Comparison of ENCODE assay signal across 1 cellular context in the genomic region with DNA sequence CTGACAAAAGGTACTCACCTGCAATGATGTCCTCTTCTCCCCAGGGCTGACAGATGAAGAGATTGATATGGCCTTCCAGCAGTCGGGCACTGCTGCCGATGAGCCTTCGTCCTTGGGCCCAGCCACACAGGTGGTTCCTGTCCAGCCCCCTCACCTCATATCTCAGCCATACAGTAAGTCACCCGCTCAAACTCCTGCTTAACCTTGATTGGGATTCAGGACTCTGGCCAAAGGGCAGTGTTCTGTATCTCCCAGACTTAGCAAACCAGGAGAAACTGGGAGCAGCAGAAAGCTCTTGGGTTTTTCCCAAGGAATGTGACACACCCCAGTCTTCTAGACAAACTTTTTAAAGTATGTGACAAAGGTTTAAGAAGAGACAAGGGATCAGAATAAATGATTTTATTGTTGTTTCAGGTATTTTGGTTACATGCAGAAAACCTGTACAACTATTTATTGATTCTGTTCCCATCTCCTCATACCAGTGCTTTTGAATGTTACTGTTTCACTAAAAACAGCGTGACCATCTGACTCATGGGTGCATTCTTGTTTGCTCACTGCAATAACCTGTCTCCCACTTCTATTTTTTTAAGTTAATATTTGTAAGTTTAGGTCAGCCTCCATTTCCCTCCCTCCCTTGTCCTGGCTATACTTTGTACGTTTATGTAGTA.
TF ChIP-seq lines count a peak whose summit lies in the region.

No MANE protein-coding gene starts in this region.

TF ChIP-seq in HepG2, 621 proteins besides CTCF, POLR2A, EP300 and RAD21 (continued from another document and continues in another):
- TF ChIP-seq, protein P1, sequence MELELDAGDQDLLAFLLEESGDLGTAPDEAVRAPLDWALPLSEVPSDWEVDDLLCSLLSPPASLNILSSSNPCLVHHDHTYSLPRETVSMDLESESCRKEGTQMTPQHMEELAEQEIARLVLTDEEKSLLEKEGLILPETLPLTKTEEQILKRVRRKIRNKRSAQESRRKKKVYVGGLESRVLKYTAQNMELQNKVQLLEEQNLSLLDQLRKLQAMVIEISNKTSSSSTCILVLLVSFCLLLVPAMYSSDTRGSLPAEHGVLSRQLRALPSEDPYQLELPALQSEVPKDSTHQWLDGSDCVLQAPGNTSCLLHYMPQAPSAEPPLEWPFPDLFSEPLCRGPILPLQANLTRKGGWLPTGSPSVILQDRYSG (CRISPR knock-in tag; IDR thresholded peaks at IDR 0.05): no peak
- TF ChIP-seq KDM1A (CRISPR knock-in tag; IDR thresholded peaks at IDR 0.05) (no peak), ZBTB21 (CRISPR knock-in tag; IDR thresholded peaks at IDR 0.05) (no peak), DNMT3B (CRISPR knock-in tag; conservative IDR thresholded peaks at IDR 0.05) (0 out of 2 replicates have a peak, but pooled peaks have one; percentile 26), ZNF672 (CRISPR knock-in tag; IDR thresholded peaks at IDR 0.05) (no peak), KDM2A (CRISPR knock-in tag; IDR thresholded peaks at IDR 0.05; ENCODE audit: borderline replicate concordance, low read depth) (0 out of 2 replicates have a peak, but pooled peaks have one; percentile 26), ZNF501 (CRISPR knock-in tag; IDR thresholded peaks at IDR 0.05) (0 out of 2 replicates have a peak, but pooled peaks have one; percentile 40), LCORL (IDR thresholded peaks at IDR 0.05) (peak; percentile 65; the same call in 1 of the 2 replicates), LCORL (CRISPR knock-in tag; IDR thresholded peaks at IDR 0.05) (peak; percentile 78; the same call in 1 of the 2 replicates), ZNF580 (CRISPR knock-in tag; IDR thresholded peaks at IDR 0.05; ENCODE audit: borderline replicate concordance, low read depth) (peak; percentile 46; the same call in 1 of the 2 replicates), ZEB1 (IDR thresholded peaks at IDR 0.05; ENCODE audit: insufficient replicate concordance, low read depth) (peak; percentile 89), REPIN1 (CRISPR knock-in tag; IDR thresholded peaks at IDR 0.05; ENCODE audit: borderline replicate concordance, low read depth) (peak; percentile 14; the same call in 1 of the 2 replicates), NR2F1 (CRISPR knock-in tag; IDR thresholded peaks at IDR 0.05) (no peak), ARID4A (CRISPR knock-in tag; IDR thresholded peaks at IDR 0.05; ENCODE audit: borderline replicate concordance) (peak; percentile 18; the same call in 1 of the 2 replicates), CREB1 (IDR thresholded peaks at IDR 0.05) (no peak), CREB1 (CRISPR knock-in tag; IDR thresholded peaks at IDR 0.05) (peak; percentile 70), ZGPAT (CRISPR knock-in tag; IDR thresholded peaks at IDR 0.05) (peak; percentile 46; the same call in 1 of the 2 replicates), ERF (CRISPR knock-in tag; IDR thresholded peaks at IDR 0.05) (no peak), ZBTB38 (CRISPR knock-in tag; IDR thresholded peaks at IDR 0.05) (peak; percentile 76; the same call in 1 of the 2 replicates), ZNF275 (CRISPR knock-in tag; IDR thresholded peaks at IDR 0.05; ENCODE audit: borderline replicate concordance) (no peak), NR3C1 (CRISPR knock-in tag; IDR thresholded peaks at IDR 0.05) (no peak), PPARG (CRISPR knock-in tag; conservative IDR thresholded peaks at IDR 0.05) (peak; percentile 95), KLF16 (CRISPR knock-in tag; IDR thresholded peaks at IDR 0.05) (peak in 1 of 2 experiments; percentile 48; a peak in 1 of 4 replicates), NCOR1 (IDR thresholded peaks at IDR 0.05; ENCODE audit: borderline replicate concordance, low read length) (no peak; the same call in 1 of the 2 replicates), NFATC3 (CRISPR knock-in tag; IDR thresholded peaks at IDR 0.05) (peak; percentile 74; the same call in 1 of the 2 replicates), NFKB2 (CRISPR knock-in tag; IDR thresholded peaks at IDR 0.05; ENCODE audit: borderline replicate concordance) (0 out of 2 replicates have a peak, but pooled peaks have one; percentile 47), HOXA3 (CRISPR knock-in tag; IDR thresholded peaks at IDR 0.05) (peak; percentile 74), JDP2 (CRISPR knock-in tag; IDR thresholded peaks at IDR 0.05; ENCODE audit: borderline replicate concordance) (no peak), FOXA3 (CRISPR knock-in tag; IDR thresholded peaks at IDR 0.05) (peak; percentile 82), ZSCAN21 (CRISPR knock-in tag; IDR thresholded peaks at IDR 0.05; ENCODE audit: borderline replicate concordance) (peak; percentile 34; the same call in 1 of the 2 replicates), ZNF33B (CRISPR knock-in tag; IDR thresholded peaks at IDR 0.05) (0 out of 2 replicates have a peak, but pooled peaks have one; percentile 48), ZNF121 (CRISPR knock-in tag; IDR thresholded peaks at IDR 0.05) (0 out of 2 replicates have a peak, but pooled peaks have one; percentile 15), ZNF839 (CRISPR knock-in tag; IDR thresholded peaks at IDR 0.05; ENCODE audit: borderline replicate concordance) (no peak), MLX (CRISPR knock-in tag; IDR thresholded peaks at IDR 0.05) (0 out of 2 replicates have a peak, but pooled peaks have one; percentile 16), JUN (CRISPR knock-in tag; IDR thresholded peaks at IDR 0.05) (peak; percentile 49; the same call in 1 of the 2 replicates)
- TF ChIP-seq, protein P2, sequence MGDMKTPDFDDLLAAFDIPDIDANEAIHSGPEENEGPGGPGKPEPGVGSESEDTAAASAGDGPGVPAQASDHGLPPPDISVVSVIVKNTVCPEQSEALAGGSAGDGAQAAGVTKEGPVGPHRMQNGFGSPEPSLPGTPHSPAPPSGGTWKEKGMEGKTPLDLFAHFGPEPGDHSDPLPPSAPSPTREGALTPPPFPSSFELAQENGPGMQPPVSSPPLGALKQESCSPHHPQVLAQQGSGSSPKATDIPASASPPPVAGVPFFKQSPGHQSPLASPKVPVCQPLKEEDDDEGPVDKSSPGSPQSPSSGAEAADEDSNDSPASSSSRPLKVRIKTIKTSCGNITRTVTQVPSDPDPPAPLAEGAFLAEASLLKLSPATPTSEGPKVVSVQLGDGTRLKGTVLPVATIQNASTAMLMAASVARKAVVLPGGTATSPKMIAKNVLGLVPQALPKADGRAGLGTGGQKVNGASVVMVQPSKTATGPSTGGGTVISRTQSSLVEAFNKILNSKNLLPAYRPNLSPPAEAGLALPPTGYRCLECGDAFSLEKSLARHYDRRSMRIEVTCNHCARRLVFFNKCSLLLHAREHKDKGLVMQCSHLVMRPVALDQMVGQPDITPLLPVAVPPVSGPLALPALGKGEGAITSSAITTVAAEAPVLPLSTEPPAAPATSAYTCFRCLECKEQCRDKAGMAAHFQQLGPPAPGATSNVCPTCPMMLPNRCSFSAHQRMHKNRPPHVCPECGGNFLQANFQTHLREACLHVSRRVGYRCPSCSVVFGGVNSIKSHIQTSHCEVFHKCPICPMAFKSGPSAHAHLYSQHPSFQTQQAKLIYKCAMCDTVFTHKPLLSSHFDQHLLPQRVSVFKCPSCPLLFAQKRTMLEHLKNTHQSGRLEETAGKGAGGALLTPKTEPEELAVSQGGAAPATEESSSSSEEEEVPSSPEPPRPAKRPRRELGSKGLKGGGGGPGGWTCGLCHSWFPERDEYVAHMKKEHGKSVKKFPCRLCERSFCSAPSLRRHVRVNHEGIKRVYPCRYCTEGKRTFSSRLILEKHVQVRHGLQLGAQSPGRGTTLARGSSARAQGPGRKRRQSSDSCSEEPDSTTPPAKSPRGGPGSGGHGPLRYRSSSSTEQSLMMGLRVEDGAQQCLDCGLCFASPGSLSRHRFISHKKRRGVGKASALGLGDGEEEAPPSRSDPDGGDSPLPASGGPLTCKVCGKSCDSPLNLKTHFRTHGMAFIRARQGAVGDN (CRISPR knock-in tag; IDR thresholded peaks at IDR 0.05): peak; percentile 84
- TF ChIP-seq, protein P3, sequence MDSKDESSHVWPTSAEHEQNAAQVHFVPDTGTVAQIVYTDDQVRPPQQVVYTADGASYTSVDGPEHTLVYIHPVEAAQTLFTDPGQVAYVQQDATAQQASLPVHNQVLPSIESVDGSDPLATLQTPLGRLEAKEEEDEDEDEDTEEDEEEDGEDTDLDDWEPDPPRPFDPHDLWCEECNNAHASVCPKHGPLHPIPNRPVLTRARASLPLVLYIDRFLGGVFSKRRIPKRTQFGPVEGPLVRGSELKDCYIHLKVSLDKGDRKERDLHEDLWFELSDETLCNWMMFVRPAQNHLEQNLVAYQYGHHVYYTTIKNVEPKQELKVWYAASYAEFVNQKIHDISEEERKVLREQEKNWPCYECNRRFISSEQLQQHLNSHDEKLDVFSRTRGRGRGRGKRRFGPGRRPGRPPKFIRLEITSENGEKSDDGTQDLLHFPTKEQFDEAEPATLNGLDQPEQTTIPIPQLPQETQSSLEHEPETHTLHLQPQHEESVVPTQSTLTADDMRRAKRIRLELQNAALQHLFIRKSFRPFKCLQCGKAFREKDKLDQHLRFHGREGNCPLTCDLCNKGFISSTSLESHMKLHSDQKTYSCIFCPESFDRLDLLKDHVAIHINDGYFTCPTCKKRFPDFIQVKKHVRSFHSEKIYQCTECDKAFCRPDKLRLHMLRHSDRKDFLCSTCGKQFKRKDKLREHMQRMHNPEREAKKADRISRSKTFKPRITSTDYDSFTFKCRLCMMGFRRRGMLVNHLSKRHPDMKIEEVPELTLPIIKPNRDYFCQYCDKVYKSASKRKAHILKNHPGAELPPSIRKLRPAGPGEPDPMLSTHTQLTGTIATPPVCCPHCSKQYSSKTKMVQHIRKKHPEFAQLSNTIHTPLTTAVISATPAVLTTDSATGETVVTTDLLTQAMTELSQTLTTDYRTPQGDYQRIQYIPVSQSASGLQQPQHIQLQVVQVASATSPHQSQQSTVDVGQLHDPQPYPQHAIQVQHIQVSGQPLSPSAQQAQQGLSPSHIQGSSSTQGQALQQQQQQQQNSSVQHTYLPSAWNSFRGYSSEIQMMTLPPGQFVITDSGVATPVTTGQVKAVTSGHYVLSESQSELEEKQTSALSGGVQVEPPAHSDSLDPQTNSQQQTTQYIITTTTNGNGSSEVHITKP (CRISPR knock-in tag; IDR thresholded peaks at IDR 0.05; ENCODE audit: low read depth): no peak
- TF ChIP-seq, protein P4, sequence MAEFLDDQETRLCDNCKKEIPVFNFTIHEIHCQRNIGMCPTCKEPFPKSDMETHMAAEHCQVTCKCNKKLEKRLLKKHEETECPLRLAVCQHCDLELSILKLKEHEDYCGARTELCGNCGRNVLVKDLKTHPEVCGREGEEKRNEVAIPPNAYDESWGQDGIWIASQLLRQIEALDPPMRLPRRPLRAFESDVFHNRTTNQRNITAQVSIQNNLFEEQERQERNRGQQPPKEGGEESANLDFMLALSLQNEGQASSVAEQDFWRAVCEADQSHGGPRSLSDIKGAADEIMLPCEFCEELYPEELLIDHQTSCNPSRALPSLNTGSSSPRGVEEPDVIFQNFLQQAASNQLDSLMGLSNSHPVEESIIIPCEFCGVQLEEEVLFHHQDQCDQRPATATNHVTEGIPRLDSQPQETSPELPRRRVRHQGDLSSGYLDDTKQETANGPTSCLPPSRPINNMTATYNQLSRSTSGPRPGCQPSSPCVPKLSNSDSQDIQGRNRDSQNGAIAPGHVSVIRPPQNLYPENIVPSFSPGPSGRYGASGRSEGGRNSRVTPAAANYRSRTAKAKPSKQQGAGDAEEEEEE (CRISPR knock-in tag; IDR thresholded peaks at IDR 0.05; ENCODE audit: borderline replicate concordance): 0 out of 2 replicates have a peak, but pooled peaks have one; percentile 32
